In genomic region chr20:53224851-53225250, GRCh38 we compare ENCODE assay signal across 1 cellular context.
TF ChIP-seq lines count a peak whose summit lies in the region.

No MANE protein-coding gene starts in this region.

TF ChIP-seq in HCT116, 20 proteins besides CTCF, POLR2A, EP300 and RAD21 (continued from another document):
- TF ChIP-seq REST (IDR thresholded peaks at IDR 0.05; ENCODE audit: low read depth) (no peak), ZNF274 (IDR thresholded peaks at IDR 0.05; ENCODE audit: low read depth, low read length) (no peak), TCF7L2 (IDR thresholded peaks at IDR 0.05; ENCODE audit: borderline replicate concordance, extremely low read depth, insufficient read depth, insufficient read length) (no peak)
